In genomic region chr17:50550661-50551432, GRCh38 we compare ENCODE assay signal across 1 cellular context.
TF ChIP-seq lines count a peak whose summit lies in the region.

No MANE protein-coding gene starts in this region.

TF ChIP-seq in HepG2, 621 proteins besides CTCF, POLR2A, EP300 and RAD21 (continued from another document and continues in another):
- no peak for TF ChIP-seq ZNF644 (CRISPR knock-in tag; IDR thresholded peaks at IDR 0.05; ENCODE audit: low read depth)
- TF ChIP-seq, protein P1, sequence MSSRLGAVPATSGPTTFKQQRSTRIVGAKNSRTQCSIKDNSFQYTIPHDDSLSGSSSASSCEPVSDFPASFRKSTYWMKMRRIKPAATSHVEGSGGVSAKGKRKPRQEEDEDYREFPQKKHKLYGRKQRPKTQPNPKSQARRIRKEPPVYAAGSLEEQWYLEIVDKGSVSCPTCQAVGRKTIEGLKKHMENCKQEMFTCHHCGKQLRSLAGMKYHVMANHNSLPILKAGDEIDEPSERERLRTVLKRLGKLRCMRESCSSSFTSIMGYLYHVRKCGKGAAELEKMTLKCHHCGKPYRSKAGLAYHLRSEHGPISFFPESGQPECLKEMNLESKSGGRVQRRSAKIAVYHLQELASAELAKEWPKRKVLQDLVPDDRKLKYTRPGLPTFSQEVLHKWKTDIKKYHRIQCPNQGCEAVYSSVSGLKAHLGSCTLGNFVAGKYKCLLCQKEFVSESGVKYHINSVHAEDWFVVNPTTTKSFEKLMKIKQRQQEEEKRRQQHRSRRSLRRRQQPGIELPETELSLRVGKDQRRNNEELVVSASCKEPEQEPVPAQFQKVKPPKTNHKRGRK (CRISPR knock-in tag; IDR thresholded peaks at IDR 0.05): no peak
- no peak for TF ChIP-seq HOXA7 (CRISPR knock-in tag; IDR thresholded peaks at IDR 0.05)
- TF ChIP-seq SMAD3 (CRISPR knock-in tag; IDR thresholded peaks at IDR 0.05): peak; percentile 69; the same call in 1 of the 2 replicates
- no peak for TF ChIP-seq ZBTB7A (CRISPR knock-in tag; IDR thresholded peaks at IDR 0.05)
- peak; percentile 98 for TF ChIP-seq STAG1 (CRISPR knock-in tag; IDR thresholded peaks at IDR 0.05)
- TF ChIP-seq ZZZ3 (CRISPR knock-in tag; IDR thresholded peaks at IDR 0.05; ENCODE audit: borderline replicate concordance): no peak
- TF ChIP-seq SAP130 (CRISPR knock-in tag; IDR thresholded peaks at IDR 0.05; ENCODE audit: low read depth): no peak
- no peak for TF ChIP-seq MLLT10 (CRISPR knock-in tag; IDR thresholded peaks at IDR 0.05)
- TF ChIP-seq SMAD1 (CRISPR knock-in tag; IDR thresholded peaks at IDR 0.05; ENCODE audit: borderline replicate concordance, low read depth): no peak
- no peak for TF ChIP-seq HHEX (CRISPR knock-in tag; IDR thresholded peaks at IDR 0.05)
- peak; percentile 58; the same call in 1 of the 2 replicates for TF ChIP-seq CEBPG (CRISPR knock-in tag; IDR thresholded peaks at IDR 0.05)
- TF ChIP-seq, protein P2, sequence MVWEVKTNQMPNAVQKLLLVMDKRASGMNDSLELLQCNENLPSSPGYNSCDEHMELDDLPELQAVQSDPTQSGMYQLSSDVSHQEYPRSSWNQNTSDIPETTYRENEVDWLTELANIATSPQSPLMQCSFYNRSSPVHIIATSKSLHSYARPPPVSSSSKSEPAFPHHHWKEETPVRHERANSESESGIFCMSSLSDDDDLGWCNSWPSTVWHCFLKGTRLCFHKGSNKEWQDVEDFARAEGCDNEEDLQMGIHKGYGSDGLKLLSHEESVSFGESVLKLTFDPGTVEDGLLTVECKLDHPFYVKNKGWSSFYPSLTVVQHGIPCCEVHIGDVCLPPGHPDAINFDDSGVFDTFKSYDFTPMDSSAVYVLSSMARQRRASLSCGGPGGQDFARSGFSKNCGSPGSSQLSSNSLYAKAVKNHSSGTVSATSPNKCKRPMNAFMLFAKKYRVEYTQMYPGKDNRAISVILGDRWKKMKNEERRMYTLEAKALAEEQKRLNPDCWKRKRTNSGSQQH (CRISPR knock-in tag; IDR thresholded peaks at IDR 0.05; ENCODE audit: low read depth): no peak
- TF ChIP-seq, protein P3, sequence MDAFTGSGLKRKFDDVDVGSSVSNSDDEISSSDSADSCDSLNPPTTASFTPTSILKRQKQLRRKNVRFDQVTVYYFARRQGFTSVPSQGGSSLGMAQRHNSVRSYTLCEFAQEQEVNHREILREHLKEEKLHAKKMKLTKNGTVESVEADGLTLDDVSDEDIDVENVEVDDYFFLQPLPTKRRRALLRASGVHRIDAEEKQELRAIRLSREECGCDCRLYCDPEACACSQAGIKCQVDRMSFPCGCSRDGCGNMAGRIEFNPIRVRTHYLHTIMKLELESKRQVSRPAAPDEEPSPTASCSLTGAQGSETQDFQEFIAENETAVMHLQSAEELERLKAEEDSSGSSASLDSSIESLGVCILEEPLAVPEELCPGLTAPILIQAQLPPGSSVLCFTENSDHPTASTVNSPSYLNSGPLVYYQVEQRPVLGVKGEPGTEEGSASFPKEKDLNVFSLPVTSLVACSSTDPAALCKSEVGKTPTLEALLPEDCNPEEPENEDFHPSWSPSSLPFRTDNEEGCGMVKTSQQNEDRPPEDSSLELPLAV (CRISPR knock-in tag; conservative IDR thresholded peaks at IDR 0.05; ENCODE audit: low read depth): no peak
- no peak for TF ChIP-seq WIZ (CRISPR knock-in tag; IDR thresholded peaks at IDR 0.05)
- TF ChIP-seq NCOA5 (CRISPR knock-in tag; IDR thresholded peaks at IDR 0.05): no peak
- TF ChIP-seq DMAP1 (CRISPR knock-in tag; IDR thresholded peaks at IDR 0.05): no peak
- TF ChIP-seq NFE2L2 (IDR thresholded peaks at IDR 0.05; ENCODE audit: low read length): no peak
- TF ChIP-seq ZNF143 (CRISPR knock-in tag; IDR thresholded peaks at IDR 0.05): no peak
- no peak for TF ChIP-seq XBP1 (CRISPR knock-in tag; IDR thresholded peaks at IDR 0.05)
- TF ChIP-seq ELF3 (CRISPR knock-in tag; IDR thresholded peaks at IDR 0.05): peak; percentile 53; the same call in 1 of the 2 replicates
- peak; percentile 78 for TF ChIP-seq TGIF2 (CRISPR knock-in tag; IDR thresholded peaks at IDR 0.05)
- peak; percentile 93 for TF ChIP-seq ZBTB33 (CRISPR knock-in tag; IDR thresholded peaks at IDR 0.05)
- no peak for TF ChIP-seq ARHGAP35 (CRISPR knock-in tag; IDR thresholded peaks at IDR 0.05; ENCODE audit: borderline replicate concordance)
- no peak for TF ChIP-seq ZNF10 (CRISPR knock-in tag; IDR thresholded peaks at IDR 0.05; ENCODE audit: borderline replicate concordance, low read depth)
- no peak for TF ChIP-seq MTA3 (CRISPR knock-in tag; IDR thresholded peaks at IDR 0.05)
- TF ChIP-seq ZNF607 (CRISPR knock-in tag; IDR thresholded peaks at IDR 0.05; ENCODE audit: borderline replicate concordance): no peak
- TF ChIP-seq, protein P4, sequence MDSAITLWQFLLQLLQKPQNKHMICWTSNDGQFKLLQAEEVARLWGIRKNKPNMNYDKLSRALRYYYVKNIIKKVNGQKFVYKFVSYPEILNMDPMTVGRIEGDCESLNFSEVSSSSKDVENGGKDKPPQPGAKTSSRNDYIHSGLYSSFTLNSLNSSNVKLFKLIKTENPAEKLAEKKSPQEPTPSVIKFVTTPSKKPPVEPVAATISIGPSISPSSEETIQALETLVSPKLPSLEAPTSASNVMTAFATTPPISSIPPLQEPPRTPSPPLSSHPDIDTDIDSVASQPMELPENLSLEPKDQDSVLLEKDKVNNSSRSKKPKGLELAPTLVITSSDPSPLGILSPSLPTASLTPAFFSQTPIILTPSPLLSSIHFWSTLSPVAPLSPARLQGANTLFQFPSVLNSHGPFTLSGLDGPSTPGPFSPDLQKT (CRISPR knock-in tag; IDR thresholded peaks at IDR 0.05; ENCODE audit: borderline replicate concordance): no peak
- no peak for TF ChIP-seq FOXA1 (IDR thresholded peaks at IDR 0.05)
- 0 out of 2 replicates have a peak, but pooled peaks have one; percentile 8 for TF ChIP-seq FOXA1 (CRISPR knock-in tag; IDR thresholded peaks at IDR 0.05)
- no peak for TF ChIP-seq ZNF20 (CRISPR knock-in tag; IDR thresholded peaks at IDR 0.05)
- TF ChIP-seq RFXAP (CRISPR knock-in tag; IDR thresholded peaks at IDR 0.05; ENCODE audit: borderline replicate concordance): no peak
- TF ChIP-seq SKIL (CRISPR knock-in tag; IDR thresholded peaks at IDR 0.05; ENCODE audit: borderline replicate concordance): no peak
- no peak for TF ChIP-seq EED (CRISPR knock-in tag; IDR thresholded peaks at IDR 0.05)
- no peak for TF ChIP-seq ZNF543 (CRISPR knock-in tag; IDR thresholded peaks at IDR 0.05)
- TF ChIP-seq, protein P5, sequence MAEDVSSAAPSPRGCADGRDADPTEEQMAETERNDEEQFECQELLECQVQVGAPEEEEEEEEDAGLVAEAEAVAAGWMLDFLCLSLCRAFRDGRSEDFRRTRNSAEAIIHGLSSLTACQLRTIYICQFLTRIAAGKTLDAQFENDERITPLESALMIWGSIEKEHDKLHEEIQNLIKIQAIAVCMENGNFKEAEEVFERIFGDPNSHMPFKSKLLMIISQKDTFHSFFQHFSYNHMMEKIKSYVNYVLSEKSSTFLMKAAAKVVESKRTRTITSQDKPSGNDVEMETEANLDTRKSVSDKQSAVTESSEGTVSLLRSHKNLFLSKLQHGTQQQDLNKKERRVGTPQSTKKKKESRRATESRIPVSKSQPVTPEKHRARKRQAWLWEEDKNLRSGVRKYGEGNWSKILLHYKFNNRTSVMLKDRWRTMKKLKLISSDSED (CRISPR knock-in tag; IDR thresholded peaks at IDR 0.05): no peak
- no peak for TF ChIP-seq ZBTB43 (CRISPR knock-in tag; conservative IDR thresholded peaks at IDR 0.05)
- TF ChIP-seq BRD4 (CRISPR knock-in tag; IDR thresholded peaks at IDR 0.05): 0 out of 2 replicates have a peak, but pooled peaks have one; percentile 61
- TF ChIP-seq PITX1 (CRISPR knock-in tag; IDR thresholded peaks at IDR 0.05): 0 out of 2 replicates have a peak, but pooled peaks have one; percentile 22
- TF ChIP-seq ZNF678 (CRISPR knock-in tag; IDR thresholded peaks at IDR 0.05): no peak
- TF ChIP-seq ZSCAN30 (CRISPR knock-in tag; IDR thresholded peaks at IDR 0.05): no peak
- no peak for TF ChIP-seq PRMT3 (CRISPR knock-in tag; IDR thresholded peaks at IDR 0.05; ENCODE audit: borderline replicate concordance, low read depth)
- no peak for TF ChIP-seq PRDM4 (CRISPR knock-in tag; IDR thresholded peaks at IDR 0.05; ENCODE audit: borderline replicate concordance)
- TF ChIP-seq ZNF546 (CRISPR knock-in tag; conservative IDR thresholded peaks at IDR 0.05): no peak
- TF ChIP-seq DNMT1 (CRISPR knock-in tag; IDR thresholded peaks at IDR 0.05): 0 out of 2 replicates have a peak, but pooled peaks have one; percentile 31
- no peak for TF ChIP-seq SMAD9 (CRISPR knock-in tag; IDR thresholded peaks at IDR 0.05)
- no peak for TF ChIP-seq ETV6 (CRISPR knock-in tag; conservative IDR thresholded peaks at IDR 0.05)
- TF ChIP-seq ZUFSP (CRISPR knock-in tag; IDR thresholded peaks at IDR 0.05; ENCODE audit: borderline replicate concordance): no peak
- TF ChIP-seq, protein P6, sequence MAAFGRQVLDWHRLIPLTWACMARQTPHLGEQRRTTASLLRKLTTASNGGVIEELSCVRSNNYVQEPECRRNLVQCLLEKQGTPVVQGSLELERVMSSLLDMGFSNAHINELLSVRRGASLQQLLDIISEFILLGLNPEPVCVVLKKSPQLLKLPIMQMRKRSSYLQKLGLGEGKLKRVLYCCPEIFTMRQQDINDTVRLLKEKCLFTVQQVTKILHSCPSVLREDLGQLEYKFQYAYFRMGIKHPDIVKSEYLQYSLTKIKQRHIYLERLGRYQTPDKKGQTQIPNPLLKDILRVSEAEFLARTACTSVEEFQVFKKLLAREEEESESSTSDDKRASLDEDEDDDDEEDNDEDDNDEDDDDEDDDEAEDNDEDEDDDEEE (CRISPR knock-in tag; IDR thresholded peaks at IDR 0.05): peak; percentile 71; the same call in 1 of the 2 replicates
- TF ChIP-seq RFX5 (IDR thresholded peaks at IDR 0.05; ENCODE audit: low read depth, low read length): no peak
- 0 out of 2 replicates have a peak, but pooled peaks have one; percentile 20 for TF ChIP-seq CHD2 (IDR thresholded peaks at IDR 0.05; ENCODE audit: low read depth, low read length)
- peak; percentile 55; the same call in 1 of the 2 replicates for TF ChIP-seq ZFX (CRISPR knock-in tag; IDR thresholded peaks at IDR 0.05; ENCODE audit: low read depth)
